In the genomic region with DNA sequence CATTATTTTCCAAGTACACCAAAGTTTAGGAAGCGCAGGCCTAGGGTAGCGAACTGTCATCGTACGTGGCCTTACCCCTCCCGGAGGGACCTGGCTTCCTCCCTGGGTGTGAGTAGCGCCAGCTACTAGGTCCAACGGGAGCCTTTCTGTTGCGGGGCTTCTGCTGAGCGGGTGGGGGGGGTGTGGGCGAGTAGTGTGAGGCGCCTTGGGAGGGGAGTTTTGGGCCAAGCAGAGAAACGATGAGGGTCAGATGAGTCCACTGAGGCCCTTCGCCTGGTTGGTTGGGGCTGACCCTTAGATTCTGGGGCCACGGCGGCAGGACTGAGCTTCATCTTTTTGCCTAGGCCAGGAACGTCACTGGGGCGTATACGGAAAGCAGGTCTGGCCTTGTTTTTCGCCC, we compare ENCODE assay signal across 8 cellular contexts.
DNase-seq lines count a peak whose midpoint lies in the region; ATAC-seq, FAIRE-seq and TF ChIP-seq lines count a peak whose summit lies in the region.

No MANE protein-coding gene starts in this region.

- H3K4me3 ChIP-seq in foreskin fibroblast (ENCODE audit: low read depth in 1 of 2, low read length in 2 of 2) (peak overlapping the region; percentile 62 to 82), skeletal muscle cell (ENCODE audit: low read depth, low read length) (peak overlapping the region; percentile 65)

- ATAC-seq in GM21529 (IDR thresholded peaks at IDR 0.05; ENCODE audit: unreplicated experiment) = no peak

- H3K4me1 Mint-ChIP-seq in T-helper 1 cell treated with Interleukin-12 subunit alpha and Interleukin-12 subunit beta and Interleukin-4 antibody, amounts not matched to agents 30 μg/mL and 1 μg/mL, for 36 hours (ENCODE audit: low read depth) = peaks cover 8% of the 10 kb centered on the region

- peak overlapping the region; percentile 88 for H3K4me3 Mint-ChIP-seq in T-helper 1 cell treated with Interleukin-12 subunit alpha and Interleukin-12 subunit beta and Interleukin-4 antibody, amounts not matched to agents 30 μg/mL and 1 μg/mL, for 36 hours

- DNase-seq in GM18507 (ENCODE audit: extremely low spot score, insufficient read length, low read depth) (no peak), foreskin fibroblast (peak in 1 of 2 donors; percentile 29), skeletal muscle cell (ENCODE audit: low read depth) (no peak), erythroblast (lab: John Stamatoyannopoulos, UW) (no peak), foreskin melanocyte (no peak), NCI-H345 (lab: John Stamatoyannopoulos, UW) (no peak)

- H3K36me3 Mint-ChIP-seq in T-helper 1 cell treated with Interleukin-12 subunit alpha and Interleukin-12 subunit beta and Interleukin-4 antibody, amounts not matched to agents 30 μg/mL and 1 μg/mL, for 36 hours (ENCODE audit: low read depth) = no peaks in the 10 kb centered on the region

- H3K27ac Mint-ChIP-seq in T-helper 1 cell treated with Interleukin-12 subunit alpha and Interleukin-12 subunit beta and Interleukin-4 antibody, amounts not matched to agents 30 μg/mL and 1 μg/mL, for 36 hours = peak overlapping the region; percentile 94

- peak; percentile 9 for FAIRE-seq in GM18507 (lab: Jason Lieb, UNC)

- TF ChIP-seq CTCF in foreskin fibroblast (IDR thresholded peaks at IDR 0.05; ENCODE audit: low read depth, low read length) = no peak

- H3K27me3 Mint-ChIP-seq in T-helper 1 cell treated with Interleukin-12 subunit alpha and Interleukin-12 subunit beta and Interleukin-4 antibody, amounts not matched to agents 30 μg/mL and 1 μg/mL, for 36 hours (ENCODE audit: low read depth) = no peaks in the 10 kb centered on the region

- TF ChIP-seq POLR2A in erythroblast (IDR thresholded peaks at IDR 0.05; ENCODE audit: low read length) = no peak

- no peaks in the 10 kb centered on the region for H3K9me3 Mint-ChIP-seq in T-helper 1 cell treated with Interleukin-12 subunit alpha and Interleukin-12 subunit beta and Interleukin-4 antibody, amounts not matched to agents 30 μg/mL and 1 μg/mL, for 36 hours
